8 cellular contexts compared by ENCODE assay signal in the genomic region with DNA sequence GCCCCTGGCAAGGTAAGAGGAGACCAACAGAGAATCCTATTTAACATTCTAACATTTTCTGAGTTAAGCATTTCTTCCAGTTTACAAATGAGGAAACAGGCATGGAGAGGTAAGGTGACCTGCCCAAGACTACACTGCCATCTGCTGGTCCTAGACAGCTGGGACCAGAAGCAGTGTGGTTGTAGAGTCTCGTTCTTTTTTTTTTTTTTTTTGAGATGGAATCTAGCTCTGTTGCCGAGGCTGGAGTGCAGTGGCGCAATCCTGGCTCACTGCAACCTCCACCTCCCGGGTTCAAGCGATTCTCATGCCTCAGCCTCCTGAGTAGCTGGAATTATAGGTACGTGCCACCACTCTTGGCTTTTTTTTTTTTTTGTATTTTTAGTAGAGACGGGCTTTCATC.
A peak's percentile ranks its signal among the peaks of the same experiment; 100 is the strongest.
DNase-seq lines count a peak whose midpoint lies in the region; ATAC-seq and TF ChIP-seq lines count a peak whose summit lies in the region.
"Not testable (repeated sequence)": the region's sequence is repeated elsewhere in the genome, so short reads cannot be mapped to it uniquely, and the experiment has no call there.

No MANE protein-coding gene starts in this region.

- H3K4me3 ChIP-seq in choroid plexus epithelial cell (ENCODE audit: low read depth, low read length) = not testable (repeated sequence)

- DNase-seq in AG08395 (ENCODE audit: low spot score) (peak; percentile 82), KBM-7 (peak; percentile 93), NOMO-1 (lab: John Stamatoyannopoulos, UW; ENCODE audit: unreplicated experiment in 2 of 2) (peak; percentile 90 to 93), choroid plexus epithelial cell (ENCODE audit: low read depth) (peak; percentile 94), kidney glomerular epithelial cell (lab: John Stamatoyannopoulos, UW) (peak; percentile 78)
- DNase-seq in activated CD4-positive, alpha-beta T cell treated with anti-CD3 and anti-CD28 coated beads, Interleukin-2, amount 50 U/mL, for 4 hours = peak; percentile 53 to 61
- DNase-seq in stimulated activated CD4-positive, alpha-beta T cell treated with anti-CD3 and anti-CD28 coated beads, Interleukin-15, amount 100 ng/mL, for 48 hours (ENCODE audit: low read depth in 2 of 2) = peak; percentile 41 to 54

- TF ChIP-seq CTCF in choroid plexus epithelial cell (conservative IDR thresholded peaks at IDR 0.05; ENCODE audit: low read depth, low read length) = peak; percentile 87

- ATAC-seq in GM18858 (IDR thresholded peaks at IDR 0.05; ENCODE audit: unreplicated experiment) = peak; percentile 60

- in situ Hi-C loops in KBM-7 (cut with MboI; ENCODE audit: low pct_unique_long_range_greater_than_20kb, low sequenced_read_pairs) = not testable (repeated sequence)
